In genomic region chr14:68657300-68658028, GRCh38 we compare ENCODE assay signal across 18 cellular contexts.
DNase-seq lines count a peak whose midpoint lies in the region; ATAC-seq and TF ChIP-seq lines count a peak whose summit lies in the region.
"Had no signal": no experiment of that assay in that cellular context is flagged by ENCODE, and none has a peak within 500 bp of the region (broad histone marks: within the 10 kb centered on the region; RNA-seq: fewer than 3 reads in every experiment).

No MANE protein-coding gene starts in this region.

- no peak overlapping the region for H3K27ac Mint-ChIP-seq in HFFc6

- no peak overlapping the region for H3K4ac ChIP-seq in neuronal stem cell (ENCODE audit: low read length)

- peak overlapping the region; percentile 8 for H2BK12ac ChIP-seq in neuronal stem cell (ENCODE audit: low read length)

- H3K14ac ChIP-seq in neuronal stem cell (ENCODE audit: low read length): peak overlapping the region; percentile 33

- peak overlapping the region; percentile 56 for H2BK15ac ChIP-seq in neuronal stem cell (ENCODE audit: low read length)

- no peak overlapping the region for H3K4me2 ChIP-seq in neuronal stem cell (ENCODE audit: insufficient read depth, low read length, poor library complexity, severe bottlenecking)

- no peaks in the 10 kb centered on the region; the same call in 1 of the 2 replicates for H3K36me3 Mint-ChIP-seq in HFFc6 (ENCODE audit: low read depth)

- TF ChIP-seq POLR2A in esophagus muscularis mucosa (IDR thresholded peaks at IDR 0.05; ENCODE audit: low read depth) (no peak), uterus (IDR thresholded peaks at IDR 0.05) (no peak)

- intact Hi-C loops in esophagus muscularis mucosa (cut with DNase I) (loop anchor here (10.0 kb wide), 1 partner anchor 103 kb away; no protein-coding TSS in a partner anchor), uterus (cut with DNase I; ENCODE audit: low total_unique reads) (no loop called here)

- H4K8ac ChIP-seq in neuronal stem cell (ENCODE audit: low read depth, low read length): no peak overlapping the region

- TF ChIP-seq CTCF in esophagus muscularis mucosa (IDR thresholded peaks at IDR 0.05): no peak
- TF ChIP-seq CTCF in uterus (IDR thresholded peaks at IDR 0.05): no peak
- no peak for TF ChIP-seq CTCF in HFFc6 (IDR thresholded peaks at IDR 0.05)

- H3K27me3 Mint-ChIP-seq in HFFc6 (ENCODE audit: insufficient read depth): no peaks in the 10 kb centered on the region; the same call in 1 of the 2 replicates

- H3K36me3 ChIP-seq in esophagus muscularis mucosa (no peaks in the 10 kb centered on the region), neuronal stem cell (replicated peaks in 1 of 2; ENCODE audit: control insufficient read depth in 2 of 2, insufficient read depth in 2 of 2, low read length in 2 of 2) (no peaks in the 10 kb centered on the region), uterus (no peaks in the 10 kb centered on the region)
- H3K36me3 ChIP-seq: SJCRH30 had no signal

- H3K23ac ChIP-seq in neuronal stem cell (ENCODE audit: low read depth, low read length, poor library complexity): no peak overlapping the region

- peak overlapping the region; percentile 36 for H2BK120ac ChIP-seq in neuronal stem cell (ENCODE audit: low read depth, low read length)

- H2BK5ac ChIP-seq in neuronal stem cell (ENCODE audit: low read length): no peak overlapping the region

- no peak overlapping the region for H2AFZ ChIP-seq in neuronal stem cell (ENCODE audit: low read length)

- peak overlapping the region; percentile 95 for H2AK5ac ChIP-seq in neuronal stem cell (ENCODE audit: low read depth, low read length)

- H3K4me1 Mint-ChIP-seq in HFFc6 (ENCODE audit: low read depth): peaks cover 32% of the 10 kb centered on the region

- H3K79me1 ChIP-seq in neuronal stem cell (ENCODE audit: low read depth, low read length): no peaks in the 10 kb centered on the region

- peak overlapping the region; percentile 77 for H3K18ac ChIP-seq in neuronal stem cell (ENCODE audit: low read length)

- no peak overlapping the region for H4K91ac ChIP-seq in neuronal stem cell (ENCODE audit: low read depth, low read length, poor library complexity)

- no peak overlapping the region for H3K4me3 ChIP-seq in esophagus muscularis mucosa
- no peak overlapping the region for H3K4me3 ChIP-seq in neuronal stem cell (ENCODE audit: low read length in 2 of 2)
- H3K4me3 ChIP-seq in uterus: no peak overlapping the region
- H3K4me3 ChIP-seq: SJCRH30 had no signal

- H3K4me1 ChIP-seq in esophagus muscularis mucosa (peaks cover 29 to 98% (median 79%) of the 10 kb centered on the region in 4 donors), neuronal stem cell (ENCODE audit: control insufficient read depth in 2 of 2, insufficient read depth in 1 of 2, low read depth in 1 of 2, low read length in 2 of 2) (peaks cover 27 to 29% of the 10 kb centered on the region in 2 donors), uterus (peaks cover 16 to 20% of the 10 kb centered on the region in 2 donors)

- H3K9me3 ChIP-seq in esophagus muscularis mucosa: no peaks in the 10 kb centered on the region
- H3K9me3 ChIP-seq in neuronal stem cell (replicated peaks in 1 of 2; ENCODE audit: control insufficient read depth in 2 of 2, insufficient read depth in 1 of 2, low read depth in 1 of 2, low read length in 2 of 2): peaks cover 0 to 3% of the 10 kb centered on the region in 2 donors
- H3K9me3 ChIP-seq in uterus: no peaks in the 10 kb centered on the region
- H3K9me3 ChIP-seq: SJCRH30 had no signal

- 100% methylated on average over 4 of the region's 4 CpGs for WGBS in esophagus muscularis mucosa
- WGBS in neuronal stem cell (ENCODE audit: extremely low coverage in 2 of 2, insufficient read length in 2 of 2, insufficient replicate concordance in 1 of 2), 2 donors: no CpG with 5 or more reads among the region's 4 CpGs

- TF ChIP-seq EP300 in esophagus muscularis mucosa (IDR thresholded peaks at IDR 0.05): no peak

- H3K27me3 ChIP-seq in esophagus muscularis mucosa (no peaks in the 10 kb centered on the region), neuronal stem cell (ENCODE audit: control insufficient read depth in 3 of 3, insufficient read depth in 3 of 3, low read depth in 1 of 3, low read length in 3 of 3) (no peaks in the 10 kb centered on the region), uterus (no peaks in the 10 kb centered on the region)
- H3K27me3 ChIP-seq: SJCRH30 had no signal

- no peak overlapping the region for H3K4me3 Mint-ChIP-seq in HFFc6

- DNase-seq in activated CD8-positive, alpha-beta memory T cell treated with anti-CD3 and anti-CD28 coated beads for 24 hours: peak; percentile 49
- DNase-seq in activated CD8-positive, alpha-beta memory T cell treated with anti-CD3 and anti-CD28 coated beads, Interleukin-2, amount 50 U/mL, for 4 hours: no peak
- DNase-seq in esophagus muscularis mucosa (ENCODE audit: extremely low spot score) (no peak), neuronal stem cell (ENCODE audit: low spot score) (no peak), uterus (no peak), HFFc6 (no peak)
- DNase-seq: C1 segment of cervical spinal cord; DND-41; KG1; NCI-H1417 treated with DMSO at 0.1 percent for 48 hours; NCI-H1930; NCI-H69; NK-92 treated with Interleukin-12 subunit alpha and Interleukin-12 subunit beta, amount 100 ng/mL, for 24 hours; OCI-M1; SJCRH30 had no signal

- ATAC-seq in HG03442 (IDR thresholded peaks at IDR 0.05; ENCODE audit: unreplicated experiment) (no peak), HG03354 (IDR thresholded peaks at IDR 0.05; ENCODE audit: poor library complexity, severe bottlenecking, unreplicated experiment) (no peak)

- no peak overlapping the region for H3K9ac ChIP-seq in neuronal stem cell (ENCODE audit: low read depth, low read length, poor library complexity)

- no peaks in the 10 kb centered on the region for H3K9me3 Mint-ChIP-seq in HFFc6

- peak overlapping the region; percentile 80 to 89 (median 84) for H3K27ac ChIP-seq in esophagus muscularis mucosa (replicated peaks in 1 of 4)
- H3K27ac ChIP-seq in neuronal stem cell (replicated peaks; ENCODE audit: low read length): no peak overlapping the region
- H3K27ac ChIP-seq in uterus: peak overlapping the region; percentile 88 to 94
- H3K27ac ChIP-seq: 22Rv1 had no signal
